ENCODE assay signal across 25 cellular contexts in the genomic region with DNA sequence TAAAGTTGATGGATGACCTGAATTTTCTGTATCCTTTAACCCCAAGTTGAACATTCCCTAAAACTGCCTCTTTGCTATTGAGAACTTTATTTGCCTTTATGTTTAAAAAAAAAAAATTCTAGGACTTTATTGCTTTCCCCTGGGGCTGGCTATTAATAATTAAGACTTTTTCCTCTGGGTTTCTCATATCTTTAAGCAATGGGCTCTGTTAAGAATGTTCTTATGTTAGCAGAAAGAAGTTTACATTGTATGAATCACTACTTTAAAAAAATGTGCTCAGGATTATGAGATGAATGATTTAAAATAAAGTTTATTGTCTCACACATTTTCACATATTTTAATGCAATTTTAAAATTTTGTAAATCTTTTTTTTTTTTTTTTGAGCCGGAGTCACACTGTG.
"Had no signal": no experiment of that assay in that cellular context is flagged by ENCODE, and none has a peak within 500 bp of the region (broad histone marks: within the 10 kb centered on the region; RNA-seq: fewer than 3 reads in every experiment).

No MANE protein-coding gene starts in this region.

- H3K36me3 ChIP-seq: thyroid gland had no signal

- ATAC-seq: left colon; left lung; lower lobe of right lung; naive thymus-derived CD8-positive, alpha-beta T cell; pancreas; psoas muscle; right lobe of liver; stimulated activated naive B cell treated with anti-CD40 and anti-IgM and Interleukin-4, amounts not matched to agents 10 μg/mL and 1 μg/mL and 100 μg/mL, for 72 hours; stimulated activated naive CD8-positive, alpha-beta T cell treated with anti-CD3 and anti-CD28 coated beads, Interleukin-15, Interleukin-2, amounts not matched to agents 100 U/mL and 50 U/mL, for 24 hours had no signal

- H3K27ac ChIP-seq: left lung, lower lobe of right lung, pancreas, psoas muscle, right atrium auricular region, right lobe of liver, stomach, testis, thyroid gland, transverse colon, upper lobe of left lung, vagina had no signal

- DNase-seq: kidney; left colon; left lung; lower lobe of right lung; mammary epithelial cell; mesenchymal stem cell; naive thymus-derived CD8-positive, alpha-beta T cell; nucleus accumbens; pancreas; posterior cingulate gyrus; psoas muscle; right lobe of liver; stimulated activated CD4-positive, alpha-beta T cell treated with anti-CD3 and anti-CD28 coated beads, Interleukin-12 subunit alpha, Interleukin-12 subunit beta, amount 100 ng/mL, for 4 hours; stimulated activated CD4-positive, alpha-beta T cell treated with anti-CD3 and anti-CD28 coated beads, Interleukin-15, amount 100 ng/mL, for 24 hours; stimulated activated CD4-positive, alpha-beta T cell treated with anti-CD3 and anti-CD28 coated beads, Interleukin-2, amount 100 ng/mL, for 24 hours; stimulated activated CD4-positive, alpha-beta T cell treated with anti-CD3 and anti-CD28 coated beads, Interleukin-4, amount 100 ng/mL, for 1 hour; stimulated activated naive B cell treated with anti-CD40 and anti-IgM and Interleukin-4, amounts not matched to agents 10 μg/mL and 1 μg/mL and 100 μg/mL, for 72 hours; stimulated activated naive CD8-positive, alpha-beta T cell treated with anti-CD3 and anti-CD28 coated beads, Interleukin-15, Interleukin-2, amounts not matched to agents 100 U/mL and 50 U/mL, for 24 hours; stomach; testis; thyroid gland; transverse colon; upper lobe of left lung had no signal

- H3K27me3 ChIP-seq: left lung, pancreas, right atrium auricular region, right lobe of liver, stomach, testis, thyroid gland, transverse colon, upper lobe of left lung, vagina had no signal

- H3K4me1 ChIP-seq: psoas muscle, right atrium auricular region, right lobe of liver, vagina had no signal

- H3K4me3 ChIP-seq: left lung, lower lobe of right lung, pancreas, psoas muscle, right atrium auricular region, right lobe of liver, stomach, testis, thyroid gland, transverse colon, upper lobe of left lung, vagina had no signal

- H3K9me3 ChIP-seq: left lung, lower lobe of right lung, pancreas, psoas muscle, right atrium auricular region, right lobe of liver, stomach, testis, thyroid gland, transverse colon, upper lobe of left lung, vagina had no signal
